ENCODE assay signal across 23 cellular contexts in the genomic region with DNA sequence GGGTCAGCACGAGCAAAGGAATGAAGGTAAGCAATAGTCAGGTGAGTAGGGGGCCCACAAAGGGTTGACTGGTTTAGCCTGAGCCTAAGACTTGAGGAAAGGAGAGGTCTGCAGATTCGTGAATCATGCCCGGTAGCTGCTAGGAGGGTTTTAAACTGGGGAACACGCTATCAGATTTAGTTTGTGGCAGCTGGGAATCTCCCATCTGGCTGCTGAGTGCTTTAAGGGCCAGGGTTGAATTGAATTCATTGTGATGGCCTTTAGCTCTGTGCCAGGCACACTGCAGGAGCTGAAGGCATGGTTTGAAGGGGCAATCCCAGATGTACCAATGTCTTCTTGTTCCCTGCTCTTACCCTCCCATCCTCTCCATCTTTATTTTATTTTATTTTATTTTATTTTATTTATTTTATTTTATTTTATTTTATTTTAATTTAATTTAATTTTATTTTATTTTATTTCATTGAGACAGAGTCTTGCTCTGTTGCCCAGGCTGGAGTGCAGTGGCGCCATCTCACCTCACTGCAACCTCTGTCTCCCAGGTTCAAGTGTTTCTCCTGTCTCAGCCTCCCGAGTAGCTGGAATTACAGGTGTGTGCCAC. TPM values are rescaled to one million over a fixed set of nuclear protein-coding genes. Genes with fewer than 3 reads are reported as not detected.
DNase-seq lines count a peak whose midpoint lies in the region; ATAC-seq and TF ChIP-seq lines count a peak whose summit lies in the region.
"Had no signal": no experiment of that assay in that cellular context is flagged by ENCODE, and none has a peak within 500 bp of the region (broad histone marks: within the 10 kb centered on the region; RNA-seq: fewer than 3 reads in every experiment).

No MANE protein-coding gene starts in this region.

- no peak for TF ChIP-seq POLR2A in tibial nerve (IDR thresholded peaks at IDR 0.05)

- H3K4me1 Mint-ChIP-seq in activated T-helper 17 cell treated with anti-CD3 and anti-CD28 coated beads, Interleukin-2, amount 50 U/mL, for 72 hours: peaks cover 4% of the 10 kb centered on the region

- H3K27ac ChIP-seq in iPS-20b (ENCODE audit: low read length) (no peak overlapping the region), substantia nigra (ENCODE audit: low read depth, low read length, poor library complexity, severe bottlenecking) (peak overlapping the region; percentile 79), tibial nerve (peak overlapping the region in 1 of 4 donors; percentile 91)
- H3K27ac ChIP-seq: BLaER1 had no signal

- H3K27me3 ChIP-seq in iPS-20b (ENCODE audit: insufficient read depth, low read length) (peaks cover 13% of the 10 kb centered on the region), tibial nerve (no peaks in the 10 kb centered on the region)
- H3K27me3 ChIP-seq: pancreas had no signal

- H3K27ac Mint-ChIP-seq in activated T-helper 17 cell treated with anti-CD3 and anti-CD28 coated beads, Interleukin-2, amount 50 U/mL, for 72 hours: no peak overlapping the region
- H3K27ac Mint-ChIP-seq: activated CD4-positive, alpha-beta memory T cell treated with anti-CD3 and anti-CD28 coated beads, Interleukin-2, amount 10 ng/mL, durations not matched to agents 7 days and 5 days; activated naive CD8-positive, alpha-beta T cell treated with anti-CD3 and anti-CD28 coated beads, Interleukin-2, amount 50 U/mL, for 24 hours had no signal

- H3K9me3 ChIP-seq in iPS-20b (ENCODE audit: insufficient read depth, low read depth, low read length) (no peaks in the 10 kb centered on the region), tibial nerve (no peaks in the 10 kb centered on the region)
- H3K9me3 ChIP-seq: BLaER1, pancreas had no signal

- whole genome bisulfite sequencing in tibial nerve, 2 donors: 55 to 68% methylated on average over 6 of the region's 6 CpGs

- DNase-seq in DMS 273 (lab: John Stamatoyannopoulos, UW; ENCODE audit: unreplicated experiment): peak; percentile 38
- DNase-seq in DMS 273 treated with DMSO at 0.1 percent for 48 hours (lab: John Stamatoyannopoulos, UW): no peak
- DNase-seq in substantia nigra (lab: John Stamatoyannopoulos, UW): peak in 23 of 49 donors; percentile 11 to 75 (median 30)
- DNase-seq in COLO668 (lab: John Stamatoyannopoulos, UW; ENCODE audit: unreplicated experiment): no peak
- no peak for DNase-seq in activated T-cell treated with anti-CD3 and anti-CD28 coated beads for 4 hours
- DNase-seq in tibial nerve (ENCODE audit: low spot score in 2 of 2): no peak
- DNase-seq: 8988T; activated CD4-positive, alpha-beta memory T cell treated with anti-CD3 and anti-CD28 coated beads, Interleukin-2, amount 10 ng/mL, durations not matched to agents 7 days and 5 days; activated naive CD8-positive, alpha-beta T cell treated with anti-CD3 and anti-CD28 coated beads, Interleukin-2, amount 50 U/mL, for 24 hours; activated T-cell treated with anti-CD3 and anti-CD28 coated beads, Interleukin-2, amount 50 U/mL, for 4 hours; DND-41; effector memory CD4-positive, alpha-beta T cell; left colon; NCI-H1417 treated with DMSO at 0.1 percent for 48 hours; NCI-H2171 treated with DMSO at 0.1 percent for 48 hours; NK-92 treated with Interleukin-12 subunit alpha and Interleukin-12 subunit beta, amount 100 ng/mL, for 24 hours; stimulated activated CD4-positive, alpha-beta T cell treated with anti-CD3 and anti-CD28 coated beads, Interleukin-4, amount 100 ng/mL, for 4 hours; stimulated activated CD8-positive, alpha-beta memory T cell treated with anti-CD3 and anti-CD28 coated beads, Interleukin-4, amount 100 ng/mL, for 48 hours; SW 1271 had no signal

- H3K36me3 Mint-ChIP-seq in activated T-helper 17 cell treated with anti-CD3 and anti-CD28 coated beads, Interleukin-2, amount 50 U/mL, for 72 hours (ENCODE audit: low read depth): no peaks in the 10 kb centered on the region

- peaks cover 29% of the 10 kb centered on the region for H3K27me3 Mint-ChIP-seq in activated T-helper 17 cell treated with anti-CD3 and anti-CD28 coated beads, Interleukin-2, amount 50 U/mL, for 72 hours

- H3K36me3 ChIP-seq in iPS-20b (ENCODE audit: insufficient read depth, low read depth, low read length): no peaks in the 10 kb centered on the region
- H3K36me3 ChIP-seq in tibial nerve: no peaks in the 10 kb centered on the region
- H3K36me3 ChIP-seq: BLaER1, pancreas had no signal

- no peak for TF ChIP-seq EP300 in tibial nerve (IDR thresholded peaks at IDR 0.05)

- no peak overlapping the region for H3K9ac ChIP-seq in iPS-20b (ENCODE audit: low read depth, low read length)

- H3K4me1 ChIP-seq in iPS-20b (ENCODE audit: insufficient read depth, low read length): peaks cover 12% of the 10 kb centered on the region
- H3K4me1 ChIP-seq in tibial nerve: peaks cover 0 to 38% (median 21%) of the 10 kb centered on the region in 4 donors

- no peak for TF ChIP-seq CTCF in tibial nerve (IDR thresholded peaks at IDR 0.05)

- no peaks in the 10 kb centered on the region for H3K9me3 Mint-ChIP-seq in activated T-helper 17 cell treated with anti-CD3 and anti-CD28 coated beads, Interleukin-2, amount 50 U/mL, for 72 hours
- H3K9me3 Mint-ChIP-seq: activated CD4-positive, alpha-beta memory T cell treated with anti-CD3 and anti-CD28 coated beads, Interleukin-2, amount 10 ng/mL, durations not matched to agents 7 days and 5 days; activated naive CD8-positive, alpha-beta T cell treated with anti-CD3 and anti-CD28 coated beads, Interleukin-2, amount 50 U/mL, for 24 hours; activated T-cell treated with anti-CD3 and anti-CD28 coated beads, Interleukin-2, amount 50 U/mL, for 4 hours had no signal

- ATAC-seq in activated T-helper 17 cell treated with anti-CD3 and anti-CD28 coated beads, Interleukin-2, amount 50 U/mL, for 72 hours (replicated peaks): no peak
- ATAC-seq: activated naive CD8-positive, alpha-beta T cell treated with anti-CD3 and anti-CD28 coated beads, Interleukin-2, amount 50 U/mL, for 24 hours; activated T-cell treated with anti-CD3 and anti-CD28 coated beads, Interleukin-2, amount 50 U/mL, for 4 hours had no signal

- peak overlapping the region; percentile 70 for H3K4me3 Mint-ChIP-seq in activated T-helper 17 cell treated with anti-CD3 and anti-CD28 coated beads, Interleukin-2, amount 50 U/mL, for 72 hours

- H3K4me3 ChIP-seq in iPS-20b (ENCODE audit: low read length): 0 out of 2 replicates have a peak overlapping the region, but pooled peaks have one; percentile 86
- H3K4me3 ChIP-seq in tibial nerve: no peak overlapping the region

RNA-seq across cellular contexts. Expression of a gene that starts 1.9 kb away (rescaled TPM):
- total RNA-seq in activated T-helper 17 cell treated with anti-CD3 and anti-CD28 coated beads, Interleukin-2, amount 50 U/mL, for 72 hours: 1 to 10 TPM in 1 of 2 donors, under 1 TPM in 1; 0.78 to 2.3 TPM
- total RNA-seq in tibial nerve: 10 to 100 TPM in 3 of 4 donors, 1 to 10 TPM in 1; 6.0 to 29.1 (median 14.0) TPM
